ENCODE assay signal across 8 cellular contexts in genomic region chr6:36827261-36828079, GRCh38. TPM values are rescaled to one million over a fixed set of nuclear protein-coding genes. Genes with fewer than 3 reads are reported as not detected.
DNase-seq lines count a peak whose midpoint lies in the region; ATAC-seq and TF ChIP-seq lines count a peak whose summit lies in the region.

No MANE protein-coding gene starts in this region.

- DNase-seq in H4 (ENCODE audit: low spot score) (peak; percentile 21), fibroblast of gingiva (ENCODE audit: low read depth) (peak; percentile 45), pulmonary artery endothelial cell (ENCODE audit: low read depth, low spot score) (peak; percentile 98), NCI-H2107 treated with DMSO at 0.1 percent for 48 hours (lab: John Stamatoyannopoulos, UW; ENCODE audit: unreplicated experiment) (no peak), ureter (ENCODE audit: low spot score) (no peak)

- ATAC-seq in SK-N-SH treated with all-trans-retinoic acid at 6 μM for 48 hours (peak; percentile 73), GM21529 (IDR thresholded peaks at IDR 0.05; ENCODE audit: unreplicated experiment) (no peak), HG03442 (IDR thresholded peaks at IDR 0.05; ENCODE audit: unreplicated experiment) (no peak)

TF ChIP-seq in SK-N-SH treated with all-trans-retinoic acid at 6 μM for 48 hours, 23 proteins besides CTCF, POLR2A, EP300 and RAD21:
- TF ChIP-seq POU6F1 (CRISPR knock-in tag; IDR thresholded peaks at IDR 0.05; ENCODE audit: borderline replicate concordance, low read depth) (no peak), CREB5 (CRISPR knock-in tag; IDR thresholded peaks at IDR 0.05; ENCODE audit: low read depth) (no peak), ZNF8 (CRISPR knock-in tag; IDR thresholded peaks at IDR 0.05) (no peak), PATZ1 (CRISPR knock-in tag; IDR thresholded peaks at IDR 0.05; ENCODE audit: borderline replicate concordance) (no peak), ARNTL (CRISPR knock-in tag; IDR thresholded peaks at IDR 0.05; ENCODE audit: borderline replicate concordance, low read depth) (no peak), OSR1 (CRISPR knock-in tag; IDR thresholded peaks at IDR 0.05) (no peak), ISL1 (CRISPR knock-in tag; IDR thresholded peaks at IDR 0.05) (no peak), TOX (CRISPR knock-in tag; IDR thresholded peaks at IDR 0.05; ENCODE audit: borderline replicate concordance) (no peak), CSDC2 (CRISPR knock-in tag; IDR thresholded peaks at IDR 0.05) (no peak), ZNF70 (CRISPR knock-in tag; IDR thresholded peaks at IDR 0.05) (no peak), ZC3H10 (CRISPR knock-in tag; IDR thresholded peaks at IDR 0.05) (no peak), ZFP30 (CRISPR knock-in tag; IDR thresholded peaks at IDR 0.05) (no peak), BACH2 (CRISPR knock-in tag; IDR thresholded peaks at IDR 0.05; ENCODE audit: borderline replicate concordance) (no peak), ESRRG (CRISPR knock-in tag; IDR thresholded peaks at IDR 0.05) (no peak), CSRNP3 (CRISPR knock-in tag; IDR thresholded peaks at IDR 0.05) (no peak), TCF4 (CRISPR knock-in tag; IDR thresholded peaks at IDR 0.05; ENCODE audit: borderline replicate concordance) (no peak), ZNF565 (CRISPR knock-in tag; conservative IDR thresholded peaks at IDR 0.05; ENCODE audit: low read depth) (no peak)

RNA-seq across cellular contexts. Expression of gene CPNE5, which starts 11.8 kb away (rescaled TPM):
- total RNA-seq in H4 (2014; rRNA removed; shearing (Covaris generic)): not detected in 2 replicates
- 6.9 and 7.5 TPM in 2 replicates for total RNA-seq in pulmonary artery endothelial cell
- 3.6 TPM for total RNA-seq in ureter

RNA-seq across cellular contexts. Expression of gene PPIL1, which starts 47.1 kb away (rescaled TPM):
- total RNA-seq in H4 (2014; rRNA removed; shearing (Covaris generic)): 76.8 and 78.3 TPM in 2 replicates
- total RNA-seq in pulmonary artery endothelial cell: 35.1 and 44.8 TPM in 2 replicates
- total RNA-seq in ureter: 39.1 TPM

RNA-seq across cellular contexts. Expression of gene C6orf89, which starts 58.3 kb away (rescaled TPM):
- total RNA-seq in H4 (2014; rRNA removed; shearing (Covaris generic)): 34.2 and 39.6 TPM in 2 replicates
- total RNA-seq in pulmonary artery endothelial cell (26.2 and 32.5 TPM in 2 replicates), ureter (71.4 TPM)

Comparison
In these comparisons a context has a peak if more than half of its experiments do, and no peak if none do; other contexts are left out.
1. DNase-seq: peak in H4 (single experiment), fibroblast of gingiva (single experiment) and pulmonary artery endothelial cell (single experiment); none in NCI-H2107 treated with DMSO at 0.1 percent for 48 hours (single experiment) and ureter (single experiment).